Comparison of ENCODE assay signal across 1 cellular context in the genomic region with DNA sequence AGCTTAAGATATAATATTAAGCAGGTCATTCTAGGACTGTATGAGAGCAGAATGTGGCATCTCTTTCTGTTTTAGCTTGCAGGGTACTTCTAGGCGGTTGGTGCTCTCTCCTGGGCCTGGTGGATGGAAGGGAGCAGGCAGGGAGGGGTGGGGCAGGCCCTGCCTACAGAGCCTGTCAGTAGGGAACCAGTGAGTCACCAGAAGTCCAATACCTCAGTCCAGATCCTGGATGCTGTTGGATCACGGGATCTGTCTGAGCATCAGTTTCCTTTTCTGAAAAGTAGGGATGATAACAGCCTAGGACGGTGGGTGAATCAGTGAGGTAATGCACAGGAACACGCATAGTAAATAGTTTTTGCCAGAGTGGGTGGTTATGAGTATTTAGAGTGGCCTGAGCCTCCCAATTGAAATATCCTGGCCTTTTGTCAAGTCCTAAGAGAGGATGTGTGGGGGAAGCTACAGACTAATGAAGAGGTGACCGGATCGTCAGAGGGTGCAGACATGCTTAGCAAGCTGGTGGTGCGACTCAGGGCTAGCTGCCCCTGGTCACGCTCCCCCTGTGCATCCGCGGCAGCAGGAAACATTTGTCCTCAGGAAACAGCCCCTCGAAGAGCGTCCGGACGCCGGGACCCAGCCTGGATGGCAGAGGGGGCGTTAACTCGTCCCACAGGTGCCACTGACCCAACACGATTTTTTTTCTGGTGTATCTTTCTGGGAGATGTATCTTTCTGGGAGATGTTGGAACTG.
TF ChIP-seq lines count a peak whose summit lies in the region.

No MANE protein-coding gene starts in this region.

TF ChIP-seq in HEK293, 187 proteins besides CTCF, POLR2A, EP300 and RAD21 (continued from another document):
- TF ChIP-seq, protein P1, sequence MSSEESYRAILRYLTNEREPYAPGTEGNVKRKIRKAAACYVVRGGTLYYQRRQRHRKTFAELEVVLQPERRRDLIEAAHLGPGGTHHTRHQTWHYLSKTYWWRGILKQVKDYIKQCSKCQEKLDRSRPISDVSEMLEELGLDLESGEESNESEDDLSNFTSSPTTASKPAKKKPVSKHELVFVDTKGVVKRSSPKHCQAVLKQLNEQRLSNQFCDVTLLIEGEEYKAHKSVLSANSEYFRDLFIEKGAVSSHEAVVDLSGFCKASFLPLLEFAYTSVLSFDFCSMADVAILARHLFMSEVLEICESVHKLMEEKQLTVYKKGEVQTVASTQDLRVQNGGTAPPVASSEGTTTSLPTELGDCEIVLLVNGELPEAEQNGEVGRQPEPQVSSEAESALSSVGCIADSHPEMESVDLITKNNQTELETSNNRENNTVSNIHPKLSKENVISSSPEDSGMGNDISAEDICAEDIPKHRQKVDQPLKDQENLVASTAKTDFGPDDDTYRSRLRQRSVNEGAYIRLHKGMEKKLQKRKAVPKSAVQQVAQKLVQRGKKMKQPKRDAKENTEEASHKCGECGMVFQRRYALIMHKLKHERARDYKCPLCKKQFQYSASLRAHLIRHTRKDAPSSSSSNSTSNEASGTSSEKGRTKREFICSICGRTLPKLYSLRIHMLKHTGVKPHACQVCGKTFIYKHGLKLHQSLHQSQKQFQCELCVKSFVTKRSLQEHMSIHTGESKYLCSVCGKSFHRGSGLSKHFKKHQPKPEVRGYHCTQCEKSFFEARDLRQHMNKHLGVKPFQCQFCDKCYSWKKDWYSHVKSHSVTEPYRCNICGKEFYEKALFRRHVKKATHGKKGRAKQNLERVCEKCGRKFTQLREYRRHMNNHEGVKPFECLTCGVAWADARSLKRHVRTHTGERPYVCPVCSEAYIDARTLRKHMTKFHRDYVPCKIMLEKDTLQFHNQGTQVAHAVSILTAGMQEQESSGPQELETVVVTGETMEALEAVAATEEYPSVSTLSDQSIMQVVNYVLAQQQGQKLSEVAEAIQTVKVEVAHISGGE (tag by site-specific recombination; conservative IDR thresholded peaks at IDR 0.05; ENCODE audit: low read depth), result no peak
- peak; percentile 47; the same call in 1 of the 2 replicates for TF ChIP-seq EGR2 (tag by site-specific recombination; IDR thresholded peaks at IDR 0.05; ENCODE audit: low read depth)
- no peak for TF ChIP-seq ZNF311 (tag by site-specific recombination; IDR thresholded peaks at IDR 0.05; ENCODE audit: borderline replicate concordance)
